8 cellular contexts compared by ENCODE assay signal in the genomic region with DNA sequence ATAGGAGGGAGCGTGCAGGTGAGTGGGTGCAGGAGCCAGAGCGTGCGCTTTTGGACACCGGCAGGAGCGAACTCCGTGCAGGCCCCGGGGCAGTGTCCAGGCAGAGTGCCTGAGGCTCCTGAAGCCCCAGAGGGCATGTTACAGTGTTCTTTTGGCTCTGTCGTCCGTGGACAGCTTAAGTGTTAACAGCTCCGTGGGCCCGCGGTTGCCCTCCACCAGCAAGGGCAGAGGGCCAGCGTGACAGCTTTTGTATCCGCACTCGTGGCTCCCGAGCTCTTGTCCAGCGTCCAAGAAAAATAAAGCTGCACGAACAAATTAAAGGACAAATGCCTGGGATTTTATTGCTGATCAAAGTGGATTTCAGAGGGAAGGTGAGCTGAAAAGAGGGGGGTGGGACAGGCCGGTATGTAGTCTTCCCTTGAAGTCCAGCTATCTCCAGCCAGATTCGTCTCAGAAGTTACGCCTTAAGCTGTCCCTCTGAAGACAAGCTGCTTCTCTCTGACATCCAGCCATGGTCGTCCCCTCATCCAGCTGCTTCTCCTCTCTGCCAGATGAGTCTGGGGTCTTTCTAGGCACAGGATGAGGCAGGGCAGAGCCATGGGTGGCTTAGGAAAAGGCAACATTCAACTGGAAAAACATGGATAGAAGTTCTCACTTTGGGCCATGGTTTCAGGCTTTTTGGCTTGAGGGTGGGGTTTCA. TPM values are rescaled to one million over a fixed set of nuclear protein-coding genes. Genes with fewer than 3 reads are reported as not detected.
DNase-seq lines count a peak whose midpoint lies in the region; ATAC-seq and TF ChIP-seq lines count a peak whose summit lies in the region.

No MANE protein-coding gene starts in this region.

- H3K79me1 ChIP-seq in trophoblast cell (ENCODE audit: low read length), result peaks cover 13% of the 10 kb centered on the region

- H3K27me3 ChIP-seq in DND-41 (ENCODE audit: insufficient read depth, low read length, poor library complexity) (no peaks in the 10 kb centered on the region), RWPE2 (ENCODE audit: insufficient read depth, poor library complexity, severe bottlenecking) (no peaks in the 10 kb centered on the region), esophagus muscularis mucosa (no peaks in the 10 kb centered on the region), trophoblast cell (ENCODE audit: insufficient read depth, low read length) (no peaks in the 10 kb centered on the region)

- no peak overlapping the region for H3K23ac ChIP-seq in trophoblast cell (ENCODE audit: low read length)

- H3K36me3 ChIP-seq in DND-41 (ENCODE audit: insufficient read depth, low read length), result peaks cover 8% of the 10 kb centered on the region
- peaks cover 4% of the 10 kb centered on the region; the same call in 1 of the 2 replicates for H3K36me3 ChIP-seq in RWPE2 (ENCODE audit: low read depth)
- H3K36me3 ChIP-seq in esophagus muscularis mucosa, result peaks cover 0 to 6% (median 0%) of the 10 kb centered on the region in 4 donors
- H3K36me3 ChIP-seq in trophoblast cell (ENCODE audit: control insufficient read depth in 1 of 2, insufficient read depth in 2 of 2, low read length in 2 of 2), result no peaks in the 10 kb centered on the region

- peak overlapping the region; percentile 97 for H4K8ac ChIP-seq in trophoblast cell (ENCODE audit: low read depth, low read length)

- no peak for ATAC-seq in DND-41 (ENCODE audit: insufficient read depth, low read depth)
- no peak for ATAC-seq in RWPE2 (ENCODE audit: low read depth)
- ATAC-seq in HG03571 (IDR thresholded peaks at IDR 0.05; ENCODE audit: unreplicated experiment), result no peak
- no peak for ATAC-seq in GM18519 (IDR thresholded peaks at IDR 0.05; ENCODE audit: low FRiP score, unreplicated experiment)

- peak overlapping the region; percentile 49 for H3K14ac ChIP-seq in trophoblast cell (ENCODE audit: low read length)

- no peak for TF ChIP-seq POLR2A in esophagus muscularis mucosa (IDR thresholded peaks at IDR 0.05; ENCODE audit: low read depth)

- H4K12ac ChIP-seq in trophoblast cell (ENCODE audit: low read depth, low read length), result peak overlapping the region; percentile 86

- intact Hi-C loops in esophagus muscularis mucosa (cut with DNase I), result no loop called here

- peak overlapping the region; percentile 78 for H2AK5ac ChIP-seq in trophoblast cell (ENCODE audit: low read length)

- H4K20me1 ChIP-seq in DND-41 (ENCODE audit: insufficient read depth, low read length), result peaks cover 32% of the 10 kb centered on the region

- H3K4me2 ChIP-seq in DND-41 (ENCODE audit: insufficient read depth, low read length) (peak overlapping the region; percentile 96), trophoblast cell (ENCODE audit: low read length) (peak overlapping the region; percentile 89)

- H2AFZ ChIP-seq in DND-41 (ENCODE audit: low read depth, low read length) (peak overlapping the region; percentile 93), trophoblast cell (ENCODE audit: insufficient read depth, low read length, poor library complexity) (peak overlapping the region; percentile 95)

- H3K9me3 ChIP-seq in DND-41 (ENCODE audit: insufficient read depth, low read length, severe bottlenecking) (no peaks in the 10 kb centered on the region), RWPE2 (ENCODE audit: severe bottlenecking) (no peaks in the 10 kb centered on the region), esophagus muscularis mucosa (no peaks in the 10 kb centered on the region), trophoblast cell (ENCODE audit: insufficient read depth, low read depth, low read length) (no peaks in the 10 kb centered on the region)

- 70% methylated on average over 22 of the region's 22 CpGs for WGBS in esophagus muscularis mucosa
- WGBS in trophoblast cell (ENCODE audit: extremely low coverage, insufficient coverage, insufficient read length), result no CpG with 5 or more reads among the region's 22 CpGs

- TF ChIP-seq CTCF in DND-41 (IDR thresholded peaks at IDR 0.05; ENCODE audit: borderline replicate concordance, extremely low read depth, low read length, poor library complexity, severe bottlenecking), result no peak
- TF ChIP-seq CTCF in RWPE2 (IDR thresholded peaks at IDR 0.05; ENCODE audit: poor library complexity, severe bottlenecking), result no peak
- TF ChIP-seq CTCF in esophagus muscularis mucosa (IDR thresholded peaks at IDR 0.05), result no peak

- H2BK120ac ChIP-seq in trophoblast cell (ENCODE audit: insufficient read depth, low read length, poor library complexity), result no peak overlapping the region

- no peak overlapping the region for H3K4ac ChIP-seq in trophoblast cell (ENCODE audit: low read depth, low read length)

- TF ChIP-seq EP300 in esophagus muscularis mucosa (IDR thresholded peaks at IDR 0.05), result no peak

- H4K91ac ChIP-seq in trophoblast cell (ENCODE audit: low read depth, low read length), result peak overlapping the region; percentile 74

- peak overlapping the region; percentile 98 for H3K27ac ChIP-seq in DND-41 (ENCODE audit: low read length)
- H3K27ac ChIP-seq in RWPE2 (ENCODE audit: poor library complexity, severe bottlenecking), result peak overlapping the region; percentile 65
- H3K27ac ChIP-seq in esophagus muscularis mucosa (replicated peaks in 1 of 4), result peak overlapping the region; percentile 93 to 96 (median 94)
- no peak overlapping the region for H3K27ac ChIP-seq in trophoblast cell (ENCODE audit: low read depth, low read length)

- peak overlapping the region in 1 of 2 experiments; percentile 89; a peak in 3 of 4 replicates for H3K4me3 ChIP-seq in DND-41 (ENCODE audit: low read depth in 1 of 2, low read length in 2 of 2)
- peak overlapping the region; percentile 51 for H3K4me3 ChIP-seq in RWPE2 (ENCODE audit: severe bottlenecking)
- peak overlapping the region; percentile 74 to 92 (median 80) for H3K4me3 ChIP-seq in esophagus muscularis mucosa
- H3K4me3 ChIP-seq in trophoblast cell (ENCODE audit: low read depth, low read length), result no peak overlapping the region

- H3K79me2 ChIP-seq in DND-41 (ENCODE audit: insufficient read depth, low read length), result peaks cover 43% of the 10 kb centered on the region
- H3K79me2 ChIP-seq in trophoblast cell (ENCODE audit: control insufficient read depth, insufficient read depth, low read length, poor library complexity), result peaks cover 7% of the 10 kb centered on the region

- H3K4me1 ChIP-seq in DND-41 (ENCODE audit: insufficient read depth, low read length) (peaks cover 36% of the 10 kb centered on the region), RWPE2 (ENCODE audit: insufficient read depth, poor library complexity, severe bottlenecking) (peaks cover 15% of the 10 kb centered on the region), esophagus muscularis mucosa (peaks cover 34 to 48% (median 45%) of the 10 kb centered on the region in 4 donors), trophoblast cell (ENCODE audit: control insufficient read depth in 1 of 2, insufficient read depth in 2 of 2, low read length in 2 of 2) (peaks cover 11 to 15% of the 10 kb centered on the region in 2 experiments)

- peak overlapping the region; percentile 8 for H2BK12ac ChIP-seq in trophoblast cell (ENCODE audit: low read length)

- peak overlapping the region; percentile 84 for H3K9ac ChIP-seq in DND-41 (ENCODE audit: low read depth, low read length)
- no peak overlapping the region for H3K9ac ChIP-seq in trophoblast cell (ENCODE audit: low read length)

- no peak overlapping the region for H2BK5ac ChIP-seq in trophoblast cell (ENCODE audit: low read depth, low read length, poor library complexity)

- DNase-seq in DND-41, result no peak
- DNase-seq in RWPE2 (ENCODE audit: low spot score), result no peak
- no peak for DNase-seq in esophagus muscularis mucosa (ENCODE audit: extremely low spot score)
- DNase-seq in trophoblast cell, result peak in 1 of 2 donors; percentile 22
- DNase-seq in NCI-H1092 treated with DMSO at 0.1 percent for 48 hours (lab: John Stamatoyannopoulos, UW), result no peak
- DNase-seq in middle frontal gyrus (ENCODE audit: extremely low spot score, low spot score), result no peak

- H3K18ac ChIP-seq in trophoblast cell (ENCODE audit: low read length), result no peak overlapping the region

RNA-seq across cellular contexts. Expression of a gene that starts 1.0 kb away (rescaled TPM):
- total RNA-seq in esophagus muscularis mucosa, result 100 to 1,000 TPM; 106 to 186 (median 138) TPM
- 82.6 and 93.9 TPM in 2 replicates for polyA plus RNA-seq in trophoblast cell (2013)

RNA-seq across cellular contexts. Expression of a gene that starts 6.6 kb away (rescaled TPM):
- 10 to 100 TPM; 35.7 to 63.0 (median 57.1) TPM for total RNA-seq in esophagus muscularis mucosa
- 53.1 and 54.3 TPM in 2 replicates for polyA plus RNA-seq in trophoblast cell (2013)

RNA-seq across cellular contexts. Expression of a gene that starts 11.3 kb away (rescaled TPM):
- total RNA-seq in esophagus muscularis mucosa, result 1 to 10 TPM; 2.9 to 9.3 (median 6.8) TPM
- 77.9 and 87.2 TPM in 2 replicates for polyA plus RNA-seq in trophoblast cell (2013)

RNA-seq across cellular contexts. Expression of a gene that starts 39.0 kb away (rescaled TPM):
- 10 to 100 TPM; 24.1 to 61.0 (median 29.9) TPM for total RNA-seq in esophagus muscularis mucosa
- polyA plus RNA-seq in trophoblast cell (2013), result 2.0 and 2.9 TPM in 2 replicates

RNA-seq across cellular contexts. Expression of a gene that starts 45.7 kb away (rescaled TPM):
- total RNA-seq in esophagus muscularis mucosa, result under 1 TPM in 1 of 4 donors, not detected in 3; 0.26 TPM
- 0.08 and 0.18 TPM in 2 replicates for polyA plus RNA-seq in trophoblast cell (2013)
